1 cellular context compared by ENCODE assay signal in the genomic region with DNA sequence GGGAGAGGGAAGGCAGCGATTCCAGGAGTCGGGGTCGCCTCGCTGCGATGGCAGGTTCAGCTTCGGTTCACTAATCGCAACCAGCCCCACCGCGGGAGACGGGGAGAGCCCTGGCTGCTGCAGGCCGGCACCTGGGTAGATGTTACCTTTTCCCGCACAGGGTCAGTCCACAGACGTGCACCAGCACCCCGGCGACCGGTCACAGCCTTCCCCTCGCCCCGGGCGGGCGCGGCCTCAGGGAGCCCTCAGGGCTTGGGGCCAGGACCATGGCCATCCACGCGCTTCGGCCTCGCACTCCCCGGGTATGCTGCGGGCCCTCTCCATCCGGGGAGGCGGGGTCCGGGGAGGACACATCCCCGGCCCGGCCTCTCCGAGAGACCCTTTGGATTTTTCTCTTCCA.
TF ChIP-seq lines count a peak whose summit lies in the region.

No MANE protein-coding gene starts in this region.

TF ChIP-seq in HepG2, 621 proteins besides CTCF, POLR2A, EP300 and RAD21 (continued from another document):
- no peak for TF ChIP-seq ZHX2 (IDR thresholded peaks at IDR 0.05; ENCODE audit: low read depth)
- TF ChIP-seq ZHX2 (CRISPR knock-in tag; IDR thresholded peaks at IDR 0.05; ENCODE audit: borderline replicate concordance), result no peak
- no peak for TF ChIP-seq ZNF816 (CRISPR knock-in tag; IDR thresholded peaks at IDR 0.05; ENCODE audit: borderline replicate concordance)
